In the genomic region with DNA sequence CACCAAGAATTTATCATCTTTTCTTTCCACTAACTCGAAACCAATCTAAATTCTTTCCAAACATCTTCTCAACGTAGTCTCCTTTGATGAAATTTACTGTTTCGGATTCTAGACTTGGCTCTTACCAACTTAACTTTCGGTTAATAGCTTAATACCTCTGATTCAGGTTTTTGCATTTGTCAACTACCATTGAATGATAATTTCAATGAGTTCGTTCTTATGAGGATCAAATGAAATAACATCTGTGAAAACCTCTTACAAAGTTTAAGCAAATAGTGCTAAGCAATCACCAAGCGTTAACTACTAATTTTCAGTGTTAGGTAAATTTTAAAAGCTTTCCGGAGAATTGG, we compare ENCODE assay signal across 1 cellular context.
A peak's percentile ranks its signal among the peaks of the same experiment; 100 is the strongest.
TF ChIP-seq lines count a peak whose summit lies in the region.

No MANE protein-coding gene starts in this region.

TF ChIP-seq in GM12878, 131 proteins besides CTCF, POLR2A, EP300 and RAD21:
- TF ChIP-seq FOS (IDR thresholded peaks at IDR 0.05; ENCODE audit: borderline replicate concordance, extremely low read depth, insufficient read length) (no peak), NFIC (IDR thresholded peaks at IDR 0.05; ENCODE audit: low read depth, low read length) (no peak), ESRRA (IDR thresholded peaks at IDR 0.05; ENCODE audit: low read length) (no peak), ZSCAN29 (IDR thresholded peaks at IDR 0.05) (no peak), SMC3 (IDR thresholded peaks at IDR 0.05; ENCODE audit: borderline replicate concordance, low read length) (no peak), ZNF687 (IDR thresholded peaks at IDR 0.05) (no peak), DPF2 (IDR thresholded peaks at IDR 0.05) (no peak), IKZF2 (IDR thresholded peaks at IDR 0.05) (no peak), PAX8 (IDR thresholded peaks at IDR 0.05) (0 out of 2 replicates have a peak, but pooled peaks have one; percentile 41), GABPA (IDR thresholded peaks at IDR 0.05; ENCODE audit: low read depth) (0 out of 2 replicates have a peak, but pooled peaks have one; percentile 5), REST (IDR thresholded peaks at IDR 0.05; ENCODE audit: low read depth, low read length) (no peak)
- TF ChIP-seq, protein P1, sequence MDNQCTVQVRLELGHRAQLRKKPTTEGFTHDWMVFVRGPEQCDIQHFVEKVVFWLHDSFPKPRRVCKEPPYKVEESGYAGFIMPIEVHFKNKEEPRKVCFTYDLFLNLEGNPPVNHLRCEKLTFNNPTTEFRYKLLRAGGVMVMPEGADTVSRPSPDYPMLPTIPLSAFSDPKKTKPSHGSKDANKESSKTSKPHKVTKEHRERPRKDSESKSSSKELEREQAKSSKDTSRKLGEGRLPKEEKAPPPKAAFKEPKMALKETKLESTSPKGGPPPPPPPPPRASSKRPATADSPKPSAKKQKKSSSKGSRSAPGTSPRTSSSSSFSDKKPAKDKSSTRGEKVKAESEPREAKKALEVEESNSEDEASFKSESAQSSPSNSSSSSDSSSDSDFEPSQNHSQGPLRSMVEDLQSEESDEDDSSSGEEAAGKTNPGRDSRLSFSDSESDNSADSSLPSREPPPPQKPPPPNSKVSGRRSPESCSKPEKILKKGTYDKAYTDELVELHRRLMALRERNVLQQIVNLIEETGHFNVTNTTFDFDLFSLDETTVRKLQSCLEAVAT (IDR thresholded peaks at IDR 0.05): no peak
- TF ChIP-seq, protein P2, sequence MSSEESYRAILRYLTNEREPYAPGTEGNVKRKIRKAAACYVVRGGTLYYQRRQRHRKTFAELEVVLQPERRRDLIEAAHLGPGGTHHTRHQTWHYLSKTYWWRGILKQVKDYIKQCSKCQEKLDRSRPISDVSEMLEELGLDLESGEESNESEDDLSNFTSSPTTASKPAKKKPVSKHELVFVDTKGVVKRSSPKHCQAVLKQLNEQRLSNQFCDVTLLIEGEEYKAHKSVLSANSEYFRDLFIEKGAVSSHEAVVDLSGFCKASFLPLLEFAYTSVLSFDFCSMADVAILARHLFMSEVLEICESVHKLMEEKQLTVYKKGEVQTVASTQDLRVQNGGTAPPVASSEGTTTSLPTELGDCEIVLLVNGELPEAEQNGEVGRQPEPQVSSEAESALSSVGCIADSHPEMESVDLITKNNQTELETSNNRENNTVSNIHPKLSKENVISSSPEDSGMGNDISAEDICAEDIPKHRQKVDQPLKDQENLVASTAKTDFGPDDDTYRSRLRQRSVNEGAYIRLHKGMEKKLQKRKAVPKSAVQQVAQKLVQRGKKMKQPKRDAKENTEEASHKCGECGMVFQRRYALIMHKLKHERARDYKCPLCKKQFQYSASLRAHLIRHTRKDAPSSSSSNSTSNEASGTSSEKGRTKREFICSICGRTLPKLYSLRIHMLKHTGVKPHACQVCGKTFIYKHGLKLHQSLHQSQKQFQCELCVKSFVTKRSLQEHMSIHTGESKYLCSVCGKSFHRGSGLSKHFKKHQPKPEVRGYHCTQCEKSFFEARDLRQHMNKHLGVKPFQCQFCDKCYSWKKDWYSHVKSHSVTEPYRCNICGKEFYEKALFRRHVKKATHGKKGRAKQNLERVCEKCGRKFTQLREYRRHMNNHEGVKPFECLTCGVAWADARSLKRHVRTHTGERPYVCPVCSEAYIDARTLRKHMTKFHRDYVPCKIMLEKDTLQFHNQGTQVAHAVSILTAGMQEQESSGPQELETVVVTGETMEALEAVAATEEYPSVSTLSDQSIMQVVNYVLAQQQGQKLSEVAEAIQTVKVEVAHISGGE (CRISPR knock-in tag; IDR thresholded peaks at IDR 0.05): no peak
TF ChIP-seq in GM12878: peak in this region for 2.
